Comparison of ENCODE assay signal across 8 cellular contexts in the genomic region with DNA sequence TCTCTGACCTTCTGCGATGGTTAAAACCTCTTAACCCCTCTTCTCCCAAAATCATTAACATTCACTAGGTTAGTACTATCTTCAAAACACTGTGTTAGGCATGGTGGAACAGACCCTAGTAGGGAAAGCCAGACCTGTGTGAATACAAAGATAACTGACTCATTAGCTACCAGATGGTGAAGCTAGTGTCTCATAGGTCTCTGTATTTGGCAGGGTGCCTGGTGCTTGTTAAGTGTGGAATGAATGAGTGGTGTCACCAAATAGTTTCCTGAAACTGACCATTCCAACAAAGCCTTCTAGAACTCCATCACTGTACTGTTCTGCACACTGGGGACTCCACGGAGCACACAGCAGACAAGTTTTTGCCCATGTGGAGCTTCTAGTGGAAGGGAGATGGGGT. TPM values are rescaled to one million over a fixed set of nuclear protein-coding genes. Genes with fewer than 3 reads are reported as not detected.
DNase-seq lines count a peak whose midpoint lies in the region; ATAC-seq and TF ChIP-seq lines count a peak whose summit lies in the region.
"Had no signal": no experiment of that assay in that cellular context is flagged by ENCODE, and none has a peak within 500 bp of the region (broad histone marks: within the 10 kb centered on the region; RNA-seq: fewer than 3 reads in every experiment).

No MANE protein-coding gene starts in this region.

- H3K27ac Mint-ChIP-seq in natural killer cell treated with Interleukin-12 subunit alpha and Interleukin-12 subunit beta and Interleukin-15 and Interleukin-18, amount 100 ng/mL, for 72 hours = peak overlapping the region; percentile 19 to 33

- no peak overlapping the region for H3K27ac ChIP-seq in mammary epithelial cell (ENCODE audit: insufficient read depth, low read depth, low read length)

- dilution Hi-C loops in mammary epithelial cell (cut with HindIII; ENCODE audit: low sequenced_read_pairs) = no loop called here

- H3K4me1 Mint-ChIP-seq in natural killer cell treated with Interleukin-12 subunit alpha and Interleukin-12 subunit beta and Interleukin-15 and Interleukin-18, amount 100 ng/mL, for 72 hours (ENCODE audit: low read depth in 2 of 2) = peaks cover 21 to 23% of the 10 kb centered on the region in 2 donors

- no peak overlapping the region for H3K4me3 ChIP-seq in mammary epithelial cell (replicated peaks in 1 of 3; ENCODE audit: insufficient read depth in 1 of 3, low read depth in 2 of 3, low read length in 3 of 3)

- CTCF ChIA-PET in mammary epithelial cell (lab: Charles Lee; ENCODE audit: low non-redundant PET) = no interaction called here

- no peak overlapping the region for H3K4me3 Mint-ChIP-seq in natural killer cell treated with Interleukin-12 subunit alpha and Interleukin-12 subunit beta and Interleukin-15 and Interleukin-18, amount 100 ng/mL, for 72 hours

- no peak overlapping the region for H3K9ac ChIP-seq in mammary epithelial cell (ENCODE audit: insufficient read depth, low read length)

- H3K9me3 ChIP-seq in mammary epithelial cell (replicated peaks; ENCODE audit: insufficient read depth, low read length) = no peaks in the 10 kb centered on the region

- BruUV-seq in mammary epithelial cell (replicated peaks; lab: Mats Ljungman, UMichigan) = no TSS peak

- in situ Hi-C loops in mammary epithelial cell (cut with MboI; ENCODE audit: low sequenced_read_pairs in 2 of 2) = no loop called here

- H3K9me3 Mint-ChIP-seq in natural killer cell treated with Interleukin-12 subunit alpha and Interleukin-12 subunit beta and Interleukin-15 and Interleukin-18, amount 100 ng/mL, for 72 hours = no peaks in the 10 kb centered on the region

- peaks cover 28% of the 10 kb centered on the region for H3K36me3 Mint-ChIP-seq in natural killer cell treated with Interleukin-12 subunit alpha and Interleukin-12 subunit beta and Interleukin-15 and Interleukin-18, amount 100 ng/mL, for 72 hours

- DNase-seq in EL (peak; percentile 96), NCI-H2029 (lab: John Stamatoyannopoulos, UW) (peak; percentile 61), mammary epithelial cell (peak; percentile 83), NCI-H526 treated with DMSO at 0.1 percent for 48 hours (lab: John Stamatoyannopoulos, UW) (no peak)
- no peak for DNase-seq in natural killer cell treated with Interleukin-12 subunit alpha and Interleukin-12 subunit beta and Interleukin-15 and Interleukin-18, amount 100 ng/mL, for 72 hours (ENCODE audit: low spot score)
- DNase-seq: stimulated activated CD4-positive, alpha-beta T cell treated with anti-CD3 and anti-CD28 coated beads, Interleukin-1b, Interleukin-23, amount 100 ng/mL, for 48 hours had no signal

- H3K36me3 ChIP-seq in mammary epithelial cell (ENCODE audit: insufficient read depth, low read length) = no peaks in the 10 kb centered on the region

- peaks cover 2% of the 10 kb centered on the region for H3K27me3 ChIP-seq in mammary epithelial cell (ENCODE audit: insufficient read depth, low read length)

- H3K79me2 ChIP-seq in mammary epithelial cell (ENCODE audit: insufficient read depth, low read length) = no peaks in the 10 kb centered on the region

- no peak overlapping the region for H3K4me2 ChIP-seq in mammary epithelial cell (ENCODE audit: insufficient read depth, low read depth, low read length)

- no peak for TF ChIP-seq CTCF in mammary epithelial cell (conservative IDR thresholded peaks at IDR 0.05 in 1 of 2, IDR thresholded peaks at IDR 0.05 in 1 of 2; ENCODE audit: extremely low read depth in 1 of 2, insufficient read depth in 1 of 2, low read depth in 1 of 2, low read length in 2 of 2)

- peaks cover 4% of the 10 kb centered on the region for H3K4me1 ChIP-seq in mammary epithelial cell (ENCODE audit: insufficient read depth, low read length)

- ATAC-seq in natural killer cell treated with Interleukin-12 subunit alpha and Interleukin-12 subunit beta and Interleukin-15 and Interleukin-18, amount 100 ng/mL, for 72 hours = no peak
- no peak for ATAC-seq in GM21423 (IDR thresholded peaks at IDR 0.05; ENCODE audit: unreplicated experiment)
- ATAC-seq in GM21390 (IDR thresholded peaks at IDR 0.05; ENCODE audit: unreplicated experiment) = no peak

- no peaks in the 10 kb centered on the region for H3K27me3 Mint-ChIP-seq in natural killer cell treated with Interleukin-12 subunit alpha and Interleukin-12 subunit beta and Interleukin-15 and Interleukin-18, amount 100 ng/mL, for 72 hours

- intact Hi-C loops in mammary epithelial cell (cut with micrococcal nuclease) = no loop called here

- 50% methylated on average over 2 of the region's 2 CpGs for WGBS in mammary epithelial cell (ENCODE audit: low coverage, missing lambda C conversion rate)

- H4K20me1 ChIP-seq in mammary epithelial cell (ENCODE audit: insufficient read depth, low read length) = no peaks in the 10 kb centered on the region

- no peak overlapping the region for H2AFZ ChIP-seq in mammary epithelial cell (ENCODE audit: low read depth, low read length)

RNA-seq across cellular contexts. Expression of a gene that starts 27.7 kb away (rescaled TPM):
- 100 to 1,000 TPM; 114 to 129 TPM for total RNA-seq in mammary epithelial cell
- 59.7 TPM for polyA plus RNA-seq in mammary epithelial cell
- polyA minus RNA-seq in mammary epithelial cell = 58.3 TPM
- 100 to 1,000 TPM in 1 of 2 donors, 10 to 100 TPM in 1; 73.0 to 104 TPM for total RNA-seq in natural killer cell treated with Interleukin-12 subunit alpha and Interleukin-12 subunit beta and Interleukin-15 and Interleukin-18, amount 100 ng/mL, for 72 hours

Comparison
In these comparisons a context has a peak if more than half of its experiments do, and no peak if none do; other contexts are left out.
1. DNase-seq: peak in EL (single experiment), NCI-H2029 (single experiment) and mammary epithelial cell (single experiment); none in natural killer cell treated with Interleukin-12 subunit alpha and Interleukin-12 subunit beta and Interleukin-15 and Interleukin-18, amount 100 ng/mL, for 72 hours (single experiment) and NCI-H526 treated with DMSO at 0.1 percent for 48 hours (single experiment).